Comparison of ENCODE assay signal across 7 cellular contexts in the genomic region with DNA sequence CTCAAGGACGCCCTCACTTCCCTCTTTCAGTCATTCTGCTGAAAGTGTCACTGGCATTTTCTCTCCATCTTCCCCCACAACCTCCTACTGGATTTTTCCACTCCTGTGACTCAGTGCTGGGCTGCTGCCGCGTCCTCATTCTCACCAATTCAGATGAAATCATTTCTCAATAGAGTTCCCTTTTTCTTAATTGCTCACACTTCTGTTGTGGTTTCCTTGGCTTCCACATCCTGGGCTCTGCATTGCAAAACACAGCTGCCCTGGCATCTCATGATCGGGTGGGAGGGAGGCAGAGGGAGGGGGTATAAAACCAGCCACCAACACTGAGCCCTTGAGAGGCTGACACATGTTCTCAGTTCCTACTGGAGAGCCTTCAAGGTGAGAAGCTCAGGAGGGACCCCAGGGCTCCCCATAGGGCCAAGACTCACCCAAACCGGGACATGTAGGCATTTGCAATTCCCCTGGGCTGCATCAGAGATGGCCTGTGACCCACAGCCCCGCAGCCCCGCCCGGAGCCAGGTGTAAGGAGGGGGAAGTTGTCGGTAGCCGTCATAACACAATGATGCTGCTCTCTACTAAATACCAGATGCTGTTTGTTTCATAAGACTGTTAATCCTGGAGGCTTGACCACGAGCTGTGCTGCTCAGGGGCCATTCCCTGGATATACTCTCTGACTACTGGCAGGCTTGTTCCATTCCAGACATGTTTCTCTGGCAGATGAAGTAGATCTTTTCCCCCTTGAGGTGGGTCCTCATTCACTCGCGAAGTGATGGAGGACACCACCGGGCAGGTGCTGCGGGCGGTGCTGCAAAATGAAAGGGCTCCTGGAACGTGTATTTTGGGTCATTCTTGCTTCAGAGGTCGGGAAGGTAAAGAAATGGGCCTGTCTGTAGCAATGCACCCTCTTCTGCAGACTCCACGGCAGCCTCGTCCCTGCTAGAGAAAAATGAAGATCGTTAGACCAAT.
DNase-seq lines count a peak whose midpoint lies in the region; ATAC-seq and TF ChIP-seq lines count a peak whose summit lies in the region.

No MANE protein-coding gene starts in this region.

- H3K4me3 ChIP-seq in astrocyte of the spinal cord (ENCODE audit: low read depth, low read length): no peak overlapping the region
- no peak overlapping the region for H3K4me3 ChIP-seq in right lobe of liver

- no peak for TF ChIP-seq CTCF in astrocyte of the spinal cord (IDR thresholded peaks at IDR 0.05; ENCODE audit: low read depth, low read length)
- TF ChIP-seq CTCF in right lobe of liver (IDR thresholded peaks at IDR 0.05): no peak
- TF ChIP-seq CTCF in nephron progenitor cell (IDR thresholded peaks at IDR 0.05): no peak

- DNase-seq in UCSD-AML1 (lab: John Stamatoyannopoulos, UW; ENCODE audit: unreplicated experiment): peak; percentile 81
- peak; percentile 74 for DNase-seq in astrocyte of the spinal cord (ENCODE audit: low read depth, low spot score)
- peak in 2 of 3 donors; percentile 42 to 60 for DNase-seq in right lobe of liver
- peak; percentile 34 to 40 for DNase-seq in stimulated activated CD8-positive, alpha-beta memory T cell treated with anti-CD3 and anti-CD28 coated beads, Interleukin-2, amount 100 ng/mL, for 1 hour (ENCODE audit: low read depth in 2 of 2)
- no peak for DNase-seq in nephron progenitor cell

- H3K4me1 ChIP-seq in right lobe of liver: no peaks in the 10 kb centered on the region

- H3K36me3 ChIP-seq in right lobe of liver: peaks cover 0 to 2% (median 0%) of the 10 kb centered on the region in 4 donors

- peaks cover 6% of the 10 kb centered on the region for H3K36me3 Mint-ChIP-seq in nephron progenitor cell (ENCODE audit: low read depth)

- TF ChIP-seq POLR2A in right lobe of liver (IDR thresholded peaks at IDR 0.05): peak; percentile 21

- H3K27me3 ChIP-seq in right lobe of liver: no peaks in the 10 kb centered on the region

- H3K27ac ChIP-seq in right lobe of liver: peak overlapping the region; percentile 34 to 82 (median 62)

- peaks cover 32% of the 10 kb centered on the region for H3K4me1 Mint-ChIP-seq in nephron progenitor cell

- peaks cover 9% of the 10 kb centered on the region for H3K27me3 Mint-ChIP-seq in nephron progenitor cell (ENCODE audit: low read depth, poor library complexity)

- WGBS in right lobe of liver (ENCODE audit: insufficient coverage, low coverage, low lambda C conversion rate, missing lambda C conversion rate): 53% methylated on average over 9 of the region's 21 CpGs

- H3K27ac Mint-ChIP-seq in nephron progenitor cell: no peak overlapping the region

- in situ Hi-C loops in astrocyte of the spinal cord (cut with HindIII; ENCODE audit: low sequenced_read_pairs): no loop called here

- H3K4me3 Mint-ChIP-seq in nephron progenitor cell: no peak overlapping the region

- no peaks in the 10 kb centered on the region for H3K9me3 ChIP-seq in right lobe of liver

- no peaks in the 10 kb centered on the region for H3K9me3 Mint-ChIP-seq in nephron progenitor cell

- intact Hi-C loops in right lobe of liver (cut with DNase I): no loop called here

- ATAC-seq in GM19328 (IDR thresholded peaks at IDR 0.05; ENCODE audit: unreplicated experiment): peak; percentile 40
- ATAC-seq in HG03378 (IDR thresholded peaks at IDR 0.05; ENCODE audit: unreplicated experiment): peak; percentile 57
- peak; percentile 8 to 47 (median 40) for ATAC-seq in right lobe of liver
